ENCODE assay signal across 25 cellular contexts in genomic region chr16:81467072-81467471, GRCh38. TPM values are rescaled to one million over a fixed set of nuclear protein-coding genes. Genes with fewer than 3 reads are reported as not detected.
DNase-seq lines count a peak whose midpoint lies in the region; ATAC-seq and TF ChIP-seq lines count a peak whose summit lies in the region.
"Had no signal": no experiment of that assay in that cellular context is flagged by ENCODE, and none has a peak within 500 bp of the region (broad histone marks: within the 10 kb centered on the region; RNA-seq: fewer than 3 reads in every experiment).

No MANE protein-coding gene starts in this region.

- CTCF ChIA-PET in CD4-positive, alpha-beta T cell (lab: Charles Lee) = no interaction called here

- peaks cover 11% of the 10 kb centered on the region for H3K36me3 Mint-ChIP-seq in CD4-positive, alpha-beta T cell (ENCODE audit: low read depth)
- H3K36me3 Mint-ChIP-seq in stimulated activated effector memory CD8-positive, alpha-beta T cell treated with anti-CD3 and anti-CD28 coated beads, Interleukin-12 subunit alpha, Interleukin-12 subunit beta, amount 100 ng/mL, for 72 hours = peaks cover 6% of the 10 kb centered on the region

- POLR2A ChIA-PET in CD4-positive, alpha-beta T cell (lab: Charles Lee) = no interaction called here

- H3K4me1 Mint-ChIP-seq in CD4-positive, alpha-beta T cell (ENCODE audit: low read depth) = peaks cover 84% of the 10 kb centered on the region
- H3K4me1 Mint-ChIP-seq in stimulated activated effector memory CD8-positive, alpha-beta T cell treated with anti-CD3 and anti-CD28 coated beads, Interleukin-12 subunit alpha, Interleukin-12 subunit beta, amount 100 ng/mL, for 72 hours = peaks cover 77% of the 10 kb centered on the region

- peaks cover 45% of the 10 kb centered on the region for H3K36me3 ChIP-seq in OCI-LY1 (ENCODE audit: insufficient read depth, low read length)
- H3K36me3 ChIP-seq: ovary, tibial artery had no signal

- no peak overlapping the region for H3K4me3 ChIP-seq in OCI-LY1 (ENCODE audit: low read depth, low read length, poor library complexity, severe bottlenecking)
- H3K4me3 ChIP-seq: lung, ovary, tibial artery had no signal

- no peak overlapping the region for H3K4me3 Mint-ChIP-seq in CD4-positive, alpha-beta T cell
- H3K4me3 Mint-ChIP-seq in stimulated activated effector memory CD8-positive, alpha-beta T cell treated with anti-CD3 and anti-CD28 coated beads, Interleukin-12 subunit alpha, Interleukin-12 subunit beta, amount 100 ng/mL, for 72 hours = no peak overlapping the region
- H3K4me3 Mint-ChIP-seq: activated T-cell treated with anti-CD3 and anti-CD28 coated beads, Interleukin-2, amount 50 U/mL, for 24 hours had no signal

- no peak overlapping the region for H3K4me2 ChIP-seq in OCI-LY1 (ENCODE audit: low read length)
- H3K4me2 ChIP-seq: SK-N-SH had no signal

- peak overlapping the region; percentile 39 for H3K27ac Mint-ChIP-seq in CD4-positive, alpha-beta T cell
- peak overlapping the region; percentile 85 for H3K27ac Mint-ChIP-seq in stimulated activated effector memory CD8-positive, alpha-beta T cell treated with anti-CD3 and anti-CD28 coated beads, Interleukin-12 subunit alpha, Interleukin-12 subunit beta, amount 100 ng/mL, for 72 hours

- no peak overlapping the region for H3K9ac ChIP-seq in OCI-LY1 (ENCODE audit: low read length)
- H3K9ac ChIP-seq: SK-N-SH had no signal

- H3K27me3 ChIP-seq in CD4-positive, alpha-beta T cell (ENCODE audit: control insufficient read depth, insufficient read depth, low read length) = no peaks in the 10 kb centered on the region
- no peaks in the 10 kb centered on the region for H3K27me3 ChIP-seq in OCI-LY1 (ENCODE audit: insufficient read depth, low read length)
- H3K27me3 ChIP-seq: ovary, tibial artery had no signal

- H3F3A ChIP-seq in OCI-LY1 (ENCODE audit: insufficient read depth, low read length) = 0 out of 2 replicates have a peak, but pooled peaks cover 4% of the 10 kb centered on the region

- H3K79me2 ChIP-seq in OCI-LY1 (ENCODE audit: insufficient read depth, low read length) = peaks cover 83% of the 10 kb centered on the region

- no peaks in the 10 kb centered on the region for H3K27me3 Mint-ChIP-seq in CD4-positive, alpha-beta T cell
- H3K27me3 Mint-ChIP-seq: activated T-cell treated with anti-CD3 and anti-CD28 coated beads, Interleukin-2, amount 50 U/mL, for 24 hours had no signal

- no peaks in the 10 kb centered on the region for H3K9me3 ChIP-seq in CD4-positive, alpha-beta T cell (ENCODE audit: control insufficient read depth, low read length)
- no peaks in the 10 kb centered on the region for H3K9me3 ChIP-seq in OCI-LY1 (ENCODE audit: low read length)
- H3K9me3 ChIP-seq: ovary, SK-N-SH, tibial artery had no signal

- no peaks in the 10 kb centered on the region for H4K20me1 ChIP-seq in OCI-LY1 (ENCODE audit: insufficient read depth, low read length)

- no peak for DNase-seq in CD4-positive, alpha-beta T cell
- DNase-seq in epithelial cell of prostate (ENCODE audit: low read depth, low spot score) (no peak), NOMO-1 (lab: John Stamatoyannopoulos, UW; ENCODE audit: unreplicated experiment in 2 of 2) (no peak), HCEC 1CT (no peak), HK-2 (ENCODE audit: unreplicated experiment) (no peak)
- DNase-seq in stimulated activated effector memory CD8-positive, alpha-beta T cell treated with anti-CD3 and anti-CD28 coated beads, Interleukin-12 subunit alpha, Interleukin-12 subunit beta, amount 100 ng/mL, for 72 hours (ENCODE audit: low spot score in 2 of 2) = no peak
- DNase-seq: activated CD4-positive, alpha-beta T cell treated with anti-CD3 and anti-CD28 coated beads for 4 hours; activated CD8-positive, alpha-beta memory T cell treated with anti-CD3 and anti-CD28 coated beads for 24 hours; activated naive CD4-positive, alpha-beta T cell; activated T-cell treated with anti-CD3 and anti-CD28 coated beads, Interleukin-2, amount 50 U/mL, for 24 hours; glutamatergic neuron; Karpas-422; NCI-H187 treated with DMSO at 0.1 percent for 48 hours; NCI-H69; ovary; retina; SK-N-SH; stimulated activated CD4-positive, alpha-beta T cell treated with anti-CD3 and anti-CD28 coated beads, Interleukin-4, amount 100 ng/mL, for 4 hours; stimulated activated naive CD8-positive, alpha-beta T cell treated with anti-CD3 and anti-CD28 coated beads, Interleukin-15, Interleukin-2, amounts not matched to agents 100 U/mL and 50 U/mL, for 24 hours; T-helper 2 cell; tibial artery had no signal

- no peak overlapping the region for H3K27ac ChIP-seq in CD4-positive, alpha-beta T cell (ENCODE audit: low read depth, low read length)
- peak overlapping the region; percentile 10 for H3K27ac ChIP-seq in OCI-LY1 (ENCODE audit: low read depth, low read length, poor library complexity, severe bottlenecking)
- H3K27ac ChIP-seq in epithelial cell of prostate = peak overlapping the region; percentile 61
- H3K27ac ChIP-seq: ovary, RWPE1, tibial artery had no signal

- H2AFZ ChIP-seq in OCI-LY1 (ENCODE audit: low read length) = no peak overlapping the region

- no peak for TF ChIP-seq CTCF in CD4-positive, alpha-beta T cell (IDR thresholded peaks at IDR 0.05)
- no peak for TF ChIP-seq CTCF in OCI-LY1 (IDR thresholded peaks at IDR 0.05; ENCODE audit: low read length)

- ATAC-seq in CD4-positive, alpha-beta T cell (ENCODE audit: poor library complexity) = no peak
- no peak for ATAC-seq in stimulated activated effector memory CD8-positive, alpha-beta T cell treated with anti-CD3 and anti-CD28 coated beads, Interleukin-12 subunit alpha, Interleukin-12 subunit beta, amount 100 ng/mL, for 72 hours
- ATAC-seq in HG02588 (IDR thresholded peaks at IDR 0.05; ENCODE audit: unreplicated experiment) = no peak
- ATAC-seq: stimulated activated naive CD8-positive, alpha-beta T cell treated with anti-CD3 and anti-CD28 coated beads, Interleukin-15, Interleukin-2, amounts not matched to agents 100 U/mL and 50 U/mL, for 24 hours had no signal

- H3K9me2 ChIP-seq in OCI-LY1 (ENCODE audit: low read depth, low read length) = no peaks in the 10 kb centered on the region
- H3K9me2 ChIP-seq: SK-N-SH had no signal

- H3K4me1 ChIP-seq in OCI-LY1 (ENCODE audit: insufficient read depth, low read length, severe bottlenecking) = peaks cover 44% of the 10 kb centered on the region

- intact Hi-C loops in CD4-positive, alpha-beta T cell (cut with DNase I, micrococcal nuclease) = no loop called here

- H3K9me3 Mint-ChIP-seq in CD4-positive, alpha-beta T cell = no peaks in the 10 kb centered on the region
- H3K9me3 Mint-ChIP-seq in stimulated activated effector memory CD8-positive, alpha-beta T cell treated with anti-CD3 and anti-CD28 coated beads, Interleukin-12 subunit alpha, Interleukin-12 subunit beta, amount 100 ng/mL, for 72 hours = no peaks in the 10 kb centered on the region
- H3K9me3 Mint-ChIP-seq: activated T-cell treated with anti-CD3 and anti-CD28 coated beads, Interleukin-2, amount 50 U/mL, for 24 hours had no signal

RNA-seq across cellular contexts. Expression of gene CMIP, which starts 22.5 kb away (rescaled TPM):
- 10 to 100 TPM; 33.5 to 35.3 TPM for total RNA-seq in CD4-positive, alpha-beta T cell
